ENCODE assay signal across 19 cellular contexts in the genomic region with DNA sequence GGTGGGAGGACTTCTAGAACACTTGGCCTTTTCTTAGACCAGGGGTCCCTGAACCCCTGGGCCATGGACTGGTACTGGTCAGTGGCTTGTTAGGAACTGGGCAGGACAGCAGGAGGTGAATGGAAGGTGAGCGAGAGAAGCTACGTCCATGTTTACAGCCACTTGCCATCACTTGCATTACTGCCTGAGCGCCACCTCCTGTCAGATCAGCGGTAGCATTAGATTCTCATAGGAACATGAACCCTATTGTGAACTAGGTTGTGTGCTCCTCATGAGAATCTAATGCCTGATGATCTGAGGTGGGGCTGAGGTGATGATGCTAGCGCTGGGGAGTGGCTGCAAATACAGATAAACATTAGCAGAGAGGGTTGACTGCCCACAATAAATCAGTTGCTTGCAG.
DNase-seq lines count a peak whose midpoint lies in the region; ATAC-seq and TF ChIP-seq lines count a peak whose summit lies in the region.
"Had no signal": no experiment of that assay in that cellular context is flagged by ENCODE, and none has a peak within 500 bp of the region (broad histone marks: within the 10 kb centered on the region; RNA-seq: fewer than 3 reads in every experiment).

No MANE protein-coding gene starts in this region.

- H3K36me3 ChIP-seq in HEK293 (ENCODE audit: control insufficient read depth in 2 of 2, insufficient read depth in 1 of 2, low read length in 2 of 2), result no peaks in the 10 kb centered on the region
- H3K36me3 ChIP-seq: BLaER1 treated with 17β-estradiol and CSF1 and Interleukin-3, amounts not matched to agents 10 nM and 100 nM had no signal

- no peak for TF ChIP-seq CTCF in HEK293 (tag by site-specific recombination; IDR thresholded peaks at IDR 0.05)

- DNase-seq in NCI-H82 (lab: John Stamatoyannopoulos, UW) (peak; percentile 10), NCI-H82 treated with DMSO at 0.1 percent for 48 hours (lab: John Stamatoyannopoulos, UW; ENCODE audit: unreplicated experiment) (no peak), SK-MEL-5 (ENCODE audit: low read depth, low spot score) (peak; percentile 38), NCI-H1417 treated with DMSO at 0.1 percent for 48 hours (lab: John Stamatoyannopoulos, UW) (no peak)
- DNase-seq: 8988T, GF-D8, HCEC 1CT, KG1, NCI-H1048, NCI-H146, NCI-H2081, NCI-H524 treated with DMSO at 0.1 percent for 48 hours, SHP77 had no signal

- CTCF ChIA-PET in HEK293 (lab: Yijun Ruan, JAX), result no interaction called here

- no peak overlapping the region for H3K4me3 ChIP-seq in HEK293 (ENCODE audit: low read depth, low read length)
- H3K4me3 ChIP-seq: BLaER1 treated with 17β-estradiol and CSF1 and Interleukin-3, amounts not matched to agents 10 nM and 100 nM had no signal

- no peaks in the 10 kb centered on the region for H3K9me3 ChIP-seq in HEK293 (ENCODE audit: control insufficient read depth, insufficient read depth, low read depth, low read length)

- H3K4me1 ChIP-seq in HEK293 (ENCODE audit: control insufficient read depth, insufficient read depth, low read length), result no peaks in the 10 kb centered on the region
- H3K4me1 ChIP-seq: BLaER1 treated with 17β-estradiol and CSF1 and Interleukin-3, amounts not matched to agents 10 nM and 100 nM had no signal

- POLR2A ChIA-PET in HEK293 (lab: Yijun Ruan, JAX), result no interaction called here

- H3K27ac ChIP-seq in HEK293 (ENCODE audit: extremely low read depth, low read depth, low read length), result no peak overlapping the region
- H3K27ac ChIP-seq: BLaER1 treated with 17β-estradiol and CSF1 and Interleukin-3, amounts not matched to agents 10 nM and 100 nM had no signal

- in situ Hi-C loops in SK-MEL-5 (cut with HindIII; ENCODE audit: low pct_unique_long_range_greater_than_20kb, low sequenced_read_pairs), result no loop called here

- no peak for ATAC-seq in GM21526 (IDR thresholded peaks at IDR 0.05; ENCODE audit: low FRiP score, unreplicated experiment)
- ATAC-seq in GM19351 (IDR thresholded peaks at IDR 0.05; ENCODE audit: unreplicated experiment), result no peak
- ATAC-seq in HG03045 (IDR thresholded peaks at IDR 0.05; ENCODE audit: unreplicated experiment), result no peak
- ATAC-seq: Panc1 had no signal

TF ChIP-seq in HEK293, 187 proteins besides CTCF, POLR2A, EP300 and RAD21:
- TF ChIP-seq ZNF549 (tag by site-specific recombination; IDR thresholded peaks at IDR 0.05) (0 out of 2 replicates have a peak, but pooled peaks have one; percentile 13), ZNF48 (tag by site-specific recombination; IDR thresholded peaks at IDR 0.05) (no peak)
TF ChIP-seq in HEK293: peak in this region for 1.

Comparison
In these comparisons a context has a peak if more than half of its experiments do, and no peak if none do; other contexts are left out.
1. DNase-seq: peak in NCI-H82 (single experiment) and SK-MEL-5 (single experiment); none in NCI-H82 treated with DMSO at 0.1 percent for 48 hours (single experiment) and NCI-H1417 treated with DMSO at 0.1 percent for 48 hours (single experiment).